In genomic region chr9:107309271-107309670, GRCh38 we compare ENCODE assay signal across 13 cellular contexts. TPM values are rescaled to one million over a fixed set of nuclear protein-coding genes. Genes with fewer than 3 reads are reported as not detected.
DNase-seq lines count a peak whose midpoint lies in the region; ATAC-seq lines count a peak whose summit lies in the region.
"Had no signal": no experiment of that assay in that cellular context is flagged by ENCODE, and none has a peak within 500 bp of the region (broad histone marks: within the 10 kb centered on the region; RNA-seq: fewer than 3 reads in every experiment).

No MANE protein-coding gene starts in this region.

- POLR2A ChIA-PET in activated CD4-positive, alpha-beta memory T cell treated with anti-CD3 and anti-CD28 coated beads for 36 hours (lab: Charles Lee) = no interaction called here

- intact Hi-C loops in activated CD4-positive, alpha-beta memory T cell treated with anti-CD3 and anti-CD28 coated beads for 36 hours (cut with micrococcal nuclease) = no loop called here

- ATAC-seq in HG03139 (IDR thresholded peaks at IDR 0.05; ENCODE audit: unreplicated experiment) (peak; percentile 86), HG03095 (IDR thresholded peaks at IDR 0.05; ENCODE audit: unreplicated experiment) (no peak)
- ATAC-seq in stimulated activated naive CD8-positive, alpha-beta T cell treated with anti-CD3 and anti-CD28 coated beads, Interleukin-15, Interleukin-2, amounts not matched to agents 100 U/mL and 50 U/mL, for 24 hours = peak; percentile 70
- ATAC-seq: SK-N-SH treated with all-trans-retinoic acid at 6 μM for 48 hours had no signal

- peaks cover 67% of the 10 kb centered on the region for H3K4me1 Mint-ChIP-seq in activated naive CD4-positive, alpha-beta T cell treated with anti-CD3 and anti-CD28 coated beads, Interleukin-2, amount 50 U/mL, for 24 hours
- H3K4me1 Mint-ChIP-seq in activated CD4-positive, alpha-beta memory T cell treated with anti-CD3 and anti-CD28 coated beads for 36 hours (ENCODE audit: low read depth) = peaks cover 58% of the 10 kb centered on the region

- H3K27ac Mint-ChIP-seq in activated naive CD4-positive, alpha-beta T cell treated with anti-CD3 and anti-CD28 coated beads, Interleukin-2, amount 50 U/mL, for 24 hours = peak overlapping the region; percentile 19
- peak overlapping the region; percentile 25 for H3K27ac Mint-ChIP-seq in activated CD4-positive, alpha-beta memory T cell treated with anti-CD3 and anti-CD28 coated beads for 36 hours

- H3K9me3 Mint-ChIP-seq in activated naive CD4-positive, alpha-beta T cell treated with anti-CD3 and anti-CD28 coated beads, Interleukin-2, amount 50 U/mL, for 24 hours = no peaks in the 10 kb centered on the region
- H3K9me3 Mint-ChIP-seq in activated CD4-positive, alpha-beta memory T cell treated with anti-CD3 and anti-CD28 coated beads for 36 hours = no peaks in the 10 kb centered on the region
- H3K9me3 Mint-ChIP-seq: memory B cell had no signal

- CTCF ChIA-PET in activated CD4-positive, alpha-beta memory T cell treated with anti-CD3 and anti-CD28 coated beads for 36 hours (lab: Charles Lee) = interaction anchor here (2.2 kb wide), 1 partner anchor 32 kb away, joined by 7 read pairs; no protein-coding TSS in a partner anchor

- H3K4me3 Mint-ChIP-seq in activated naive CD4-positive, alpha-beta T cell treated with anti-CD3 and anti-CD28 coated beads, Interleukin-2, amount 50 U/mL, for 24 hours = peak overlapping the region; percentile 24
- H3K4me3 Mint-ChIP-seq in activated CD4-positive, alpha-beta memory T cell treated with anti-CD3 and anti-CD28 coated beads for 36 hours = no peak overlapping the region
- H3K4me3 Mint-ChIP-seq: memory B cell had no signal

- no peaks in the 10 kb centered on the region for H3K27me3 Mint-ChIP-seq in activated naive CD4-positive, alpha-beta T cell treated with anti-CD3 and anti-CD28 coated beads, Interleukin-2, amount 50 U/mL, for 24 hours
- H3K27me3 Mint-ChIP-seq in activated CD4-positive, alpha-beta memory T cell treated with anti-CD3 and anti-CD28 coated beads for 36 hours = no peaks in the 10 kb centered on the region
- H3K27me3 Mint-ChIP-seq: memory B cell had no signal

- no peak for DNase-seq in activated naive CD4-positive, alpha-beta T cell treated with Interleukin-2 at 50 U/mL for 16 hours
- DNase-seq in activated CD4-positive, alpha-beta memory T cell treated with anti-CD3 and anti-CD28 coated beads for 36 hours = no peak
- DNase-seq in stimulated activated naive CD8-positive, alpha-beta T cell treated with anti-CD3 and anti-CD28 coated beads, Interleukin-15, Interleukin-2, amounts not matched to agents 100 U/mL and 50 U/mL, for 24 hours = no peak
- DNase-seq in NCI-H2107 (lab: John Stamatoyannopoulos, UW) (no peak), AG08395 (ENCODE audit: low spot score) (no peak)
- DNase-seq: activated gamma-delta T cell, AML-193, NCI-H2081 treated with DMSO at 0.1 percent for 48 hours had no signal

- H3K36me3 Mint-ChIP-seq in activated naive CD4-positive, alpha-beta T cell treated with anti-CD3 and anti-CD28 coated beads, Interleukin-2, amount 50 U/mL, for 24 hours = peaks cover 33% of the 10 kb centered on the region
- peaks cover 58% of the 10 kb centered on the region for H3K36me3 Mint-ChIP-seq in activated CD4-positive, alpha-beta memory T cell treated with anti-CD3 and anti-CD28 coated beads for 36 hours

RNA-seq across cellular contexts. Expression of gene RAD23B, which starts 26.2 kb away (rescaled TPM):
- total RNA-seq in activated CD4-positive, alpha-beta memory T cell treated with anti-CD3 and anti-CD28 coated beads for 36 hours = 100 to 1,000 TPM; 111 TPM
